8 cellular contexts compared by ENCODE assay signal in the genomic region with DNA sequence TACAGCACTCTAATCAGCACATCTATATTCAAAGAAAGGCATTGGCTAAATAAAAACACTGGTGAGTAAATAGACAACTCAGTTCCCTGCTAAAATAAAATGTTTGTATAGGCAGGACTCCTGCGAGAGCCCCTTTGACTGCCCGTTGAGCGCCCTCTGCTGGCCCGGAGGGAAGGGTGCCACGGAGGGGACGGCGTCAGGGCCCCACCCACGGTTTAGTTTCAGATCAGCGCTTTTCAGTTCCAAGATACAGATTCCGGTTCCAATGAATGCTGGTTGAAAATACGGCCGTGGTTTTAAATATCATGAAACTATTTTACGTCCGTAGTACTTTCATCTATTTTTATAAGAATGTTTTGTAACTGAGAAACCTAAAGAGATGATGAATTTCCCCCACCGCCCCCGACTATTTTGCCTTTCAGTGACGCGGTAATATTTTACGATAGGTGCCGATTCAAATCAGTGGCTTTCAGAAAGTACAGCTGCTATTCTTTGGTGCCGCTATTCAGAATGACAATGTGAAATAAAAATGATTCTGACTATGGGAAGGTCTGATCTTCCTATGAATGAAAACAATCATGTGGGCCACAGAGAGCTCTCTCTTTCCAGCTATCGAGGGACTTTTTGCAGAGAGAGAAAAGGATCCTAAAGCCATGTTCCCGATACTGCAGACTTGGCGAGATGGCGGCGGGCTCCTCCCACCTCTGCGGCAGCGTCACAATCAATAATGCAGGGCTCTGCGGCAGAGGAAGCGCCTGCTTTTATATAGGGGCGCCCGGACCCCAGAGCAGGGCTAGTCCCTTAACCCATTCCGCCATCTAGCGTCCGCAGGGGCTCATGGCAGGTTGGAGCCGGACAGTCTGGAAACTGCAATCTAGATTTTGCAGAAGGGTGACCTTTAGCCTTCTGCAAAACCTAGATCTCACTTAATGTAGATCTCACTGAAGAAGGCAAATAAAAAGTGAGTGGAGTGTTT. TPM values are rescaled to one million over a fixed set of nuclear protein-coding genes. Genes with fewer than 3 reads are reported as not detected.
A peak's percentile ranks its signal among the peaks of the same experiment; 100 is the strongest.
DNase-seq lines count a peak whose midpoint lies in the region; ATAC-seq, FAIRE-seq and TF ChIP-seq lines count a peak whose summit lies in the region.

No MANE protein-coding gene starts in this region.

- peak; percentile 88 for TF ChIP-seq CTCF in VCaP (conservative IDR thresholded peaks at IDR 0.05)
- peak; percentile 96 to 98 for TF ChIP-seq CTCF in mammary epithelial cell (conservative IDR thresholded peaks at IDR 0.05 in 1 of 2, IDR thresholded peaks at IDR 0.05 in 1 of 2; ENCODE audit: extremely low read depth in 1 of 2, insufficient read depth in 1 of 2, low read depth in 1 of 2, low read length in 2 of 2)

- DNase-seq in ACHN, result peak; percentile 85
- peak; percentile 93 for DNase-seq in NCI-H2196 (lab: John Stamatoyannopoulos, UW; ENCODE audit: unreplicated experiment)
- peak; percentile 79 for DNase-seq in mammary epithelial cell
- peak; percentile 96 for DNase-seq in iPS-NIHi11 (ENCODE audit: low spot score)
- DNase-seq in small intestine, result peak; percentile 85

- FAIRE-seq in small intestine (lab: Jason Lieb, UNC), result no peak

- H3K27ac ChIP-seq in VCaP (peak overlapping the region; percentile 74), mammary epithelial cell (ENCODE audit: insufficient read depth, low read depth, low read length) (peak overlapping the region; percentile 95), small intestine (ENCODE audit: low read depth in 1 of 2, low read length in 1 of 2) (peak overlapping the region in 1 of 2 donors; percentile 82)

- 2% methylated on average over 36 of the region's 36 CpGs for WGBS in mammary epithelial cell (ENCODE audit: low coverage, missing lambda C conversion rate)
- WGBS in small intestine, 3 donors, result 0 to 1% (median 0%) methylated on average over 36 of the region's 36 CpGs

- H3K9ac ChIP-seq in mammary epithelial cell (ENCODE audit: insufficient read depth, low read length), result peak overlapping the region; percentile 93

- H4K20me1 ChIP-seq in mammary epithelial cell (ENCODE audit: insufficient read depth, low read length), result no peaks in the 10 kb centered on the region

- BruUV-seq in mammary epithelial cell (replicated peaks; lab: Mats Ljungman, UMichigan), result TSS peak; percentile 78

- H3K4me3 ChIP-seq in mammary epithelial cell (replicated peaks in 1 of 3; ENCODE audit: insufficient read depth in 1 of 3, low read depth in 2 of 3, low read length in 3 of 3), result peak overlapping the region; percentile 70 to 79 (median 71)
- H3K4me3 ChIP-seq in small intestine (ENCODE audit: low read depth in 1 of 2, low read length in 2 of 2), result peak overlapping the region; percentile 26 to 53

- H3K36me3 ChIP-seq in mammary epithelial cell (ENCODE audit: insufficient read depth, low read length) (no peaks in the 10 kb centered on the region), small intestine (ENCODE audit: control insufficient read depth in 2 of 2, insufficient read depth in 2 of 2, low read length in 2 of 2) (no peaks in the 10 kb centered on the region)

- dilution Hi-C loops in mammary epithelial cell (cut with HindIII; ENCODE audit: low sequenced_read_pairs), result no loop called here

- ATAC-seq in GM18868 (IDR thresholded peaks at IDR 0.05; ENCODE audit: unreplicated experiment) (peak; percentile 90), HG03139 (IDR thresholded peaks at IDR 0.05; ENCODE audit: unreplicated experiment) (peak; percentile 92)

- H3K27me3 ChIP-seq in mammary epithelial cell (ENCODE audit: insufficient read depth, low read length) (no peaks in the 10 kb centered on the region), small intestine (ENCODE audit: control insufficient read depth in 2 of 2, insufficient read depth in 2 of 2, low read length in 2 of 2) (no peaks in the 10 kb centered on the region)

- CTCF ChIA-PET in mammary epithelial cell (lab: Charles Lee; ENCODE audit: low non-redundant PET), result interaction anchor here (0.5 to 1.1 kb wide), 7 partner anchors 111 to 784 kb away, joined by 3 to 30 read pairs (median 5); a partner anchor contains a TSS

- intact Hi-C loops in mammary epithelial cell (cut with micrococcal nuclease), result loop anchor here (1.0 to 5.0 kb wide), 10 partner anchors 33 to 833 kb away; a partner anchor contains a TSS

- H2AFZ ChIP-seq in mammary epithelial cell (ENCODE audit: low read depth, low read length), result peak overlapping the region; percentile 97

- in situ Hi-C loops in ACHN (cut with HindIII; ENCODE audit: low pct_ligation_motif_present, low pct_unique_long_range_greater_than_20kb, low sequenced_read_pairs) (no loop called here), mammary epithelial cell (cut with MboI; ENCODE audit: low sequenced_read_pairs in 2 of 2) (loop anchor here (5.0 to 25.0 kb wide), 2 partner anchors 336 to 781 kb away; a partner anchor contains a TSS)

- H3K4me1 ChIP-seq in mammary epithelial cell (ENCODE audit: insufficient read depth, low read length) (peaks cover 1% of the 10 kb centered on the region), small intestine (ENCODE audit: control insufficient read depth in 2 of 2, insufficient read depth in 1 of 2, low read depth in 1 of 2, low read length in 1 of 2) (no peaks in the 10 kb centered on the region)

- H3K79me2 ChIP-seq in mammary epithelial cell (ENCODE audit: insufficient read depth, low read length), result no peaks in the 10 kb centered on the region

- H3K4me2 ChIP-seq in mammary epithelial cell (ENCODE audit: insufficient read depth, low read depth, low read length), result peak overlapping the region; percentile 80

- H3K9me3 ChIP-seq in mammary epithelial cell (replicated peaks; ENCODE audit: insufficient read depth, low read length) (no peaks in the 10 kb centered on the region), small intestine (ENCODE audit: control insufficient read depth, low read depth) (no peaks in the 10 kb centered on the region)

RNA-seq across cellular contexts. Expression of a gene that starts 10.6 kb away (rescaled TPM):
- 1 to 10 TPM; 6.0 to 8.2 TPM for total RNA-seq in mammary epithelial cell
- polyA plus RNA-seq in mammary epithelial cell (20.3 TPM), small intestine (not detected)
- 5.9 TPM for polyA minus RNA-seq in mammary epithelial cell

RNA-seq across cellular contexts. Expression of a gene that starts 44.0 kb away (rescaled TPM):
- total RNA-seq in mammary epithelial cell, result 10 to 100 TPM; 39.8 to 45.7 TPM
- polyA plus RNA-seq in mammary epithelial cell (7.6 TPM), small intestine (10 to 100 TPM in 1 of 3 donors, 1 to 10 TPM in 2; 4.9 to 13.6 (median 6.0) TPM)
- 2.6 TPM for polyA minus RNA-seq in mammary epithelial cell

RNA-seq across cellular contexts. Expression of a gene that starts 44.1 kb away (rescaled TPM):
- total RNA-seq in mammary epithelial cell, result 1 to 10 TPM; 3.4 to 5.2 TPM
- polyA plus RNA-seq in mammary epithelial cell (3.5 TPM), small intestine (1 to 10 TPM in 2 of 3 donors, not detected in 1; 5.3 to 7.6 TPM)
- not detected for polyA minus RNA-seq in mammary epithelial cell

Comparison
In these comparisons a context has a peak if more than half of its experiments do, and no peak if none do; other contexts are left out.
1. RNA of a gene that starts 10.6 kb away (polyA plus RNA-seq): 20.3 TPM in mammary epithelial cell (single experiment); not detected in small intestine; every median in the first group is over 10 times any median in the second.
2. Peak in every context shown above with its lines, with median percentiles within 50 percentile points of each other: DNase-seq.